Comparison of ENCODE assay signal across 8 cellular contexts in genomic region chr10:95656291-95657164, GRCh38. TPM values are rescaled to one million over a fixed set of nuclear protein-coding genes. Genes with fewer than 3 reads are reported as not detected.
A peak's percentile ranks its signal among the peaks of the same experiment; 100 is the strongest.
DNase-seq lines count a peak whose midpoint lies in the region; ATAC-seq, FAIRE-seq and TF ChIP-seq lines count a peak whose summit lies in the region.

Gene ALDH18A1 (minus strand): TSS chr10:95656711. CDS start chr10:95653377, 3,334 bp downstream.

- no peaks in the 10 kb centered on the region for H3K9me1 ChIP-seq in keratinocyte (ENCODE audit: control insufficient read depth, extremely low read depth, insufficient read depth, low read length)

- dilution Hi-C loops in keratinocyte (cut with MboI; ENCODE audit: extremely low pct_ligation_motif_present, low sequenced_read_pairs) = no loop called here

- peak; percentile 67 for FAIRE-seq in keratinocyte (lab: Jason Lieb, UNC)

- H4K20me1 ChIP-seq in keratinocyte (ENCODE audit: control insufficient read depth, extremely low read depth, insufficient read depth, low read length) = no peaks in the 10 kb centered on the region

- peak within 1 kb of the TSS; percentile 98 for H3K4me2 ChIP-seq in keratinocyte (ENCODE audit: control insufficient read depth, extremely low read depth, insufficient read depth, low read depth, low read length)

- H3K4me1 ChIP-seq in keratinocyte (ENCODE audit: control insufficient read depth, extremely low read depth, insufficient read depth, low read length) = peaks cover 14% of the 10 kb centered on the region

- H3K9ac ChIP-seq in keratinocyte (ENCODE audit: control insufficient read depth, extremely low read depth, insufficient read depth, low read length) = peak within 1 kb of the TSS; percentile 73

- peaks cover under 1% of the 10 kb centered on the region for H3K9me3 ChIP-seq in keratinocyte (ENCODE audit: control insufficient read depth, low read depth, low read length)

- H3K36me3 ChIP-seq in keratinocyte (ENCODE audit: control insufficient read depth in 2 of 2, extremely low read depth in 1 of 2, insufficient read depth in 2 of 2, low read length in 2 of 2) = peaks cover 1 to 12% of the 10 kb centered on the region in 2 experiments

- TF ChIP-seq CTCF in AG09319 (IDR thresholded peaks at IDR 0.05; ENCODE audit: low read depth, low read length) (no peak), keratinocyte (optimal IDR thresholded peaks at IDR 0.05 in 1 of 3, IDR thresholded peaks at IDR 0.05 in 1 of 3, conservative IDR thresholded peaks at IDR 0.05 in 1 of 3; ENCODE audit: extremely low read depth in 1 of 3, insufficient read depth in 2 of 3, low read length in 3 of 3) (no peak)

- peak within 1 kb of the TSS; percentile 66 for H3K27ac ChIP-seq in keratinocyte (ENCODE audit: control insufficient read depth, insufficient read depth, low read length)

- H3K4me3 ChIP-seq in keratinocyte (ENCODE audit: control insufficient read depth in 2 of 3, extremely low read depth in 1 of 3, insufficient read depth in 2 of 3, low read depth in 1 of 3, low read length in 3 of 3) = peak within 1 kb of the TSS; percentile 62 to 94 (median 89)

- ATAC-seq in GM18907 (IDR thresholded peaks at IDR 0.05; ENCODE audit: unreplicated experiment) (peak; percentile 94), HG03139 (IDR thresholded peaks at IDR 0.05; ENCODE audit: unreplicated experiment) (peak; percentile 85)
- peak; percentile 86 to 90 for ATAC-seq in activated CD4-positive, CD25-positive, alpha-beta regulatory T cell treated with anti-CD3 and anti-CD28 coated beads, Interleukin-2, amount 50 U/mL, for 24 hours

- DNase-seq in AG09319 (ENCODE audit: extremely low read depth, low read depth) (peak; percentile 73), NCI-H460 (ENCODE audit: extremely low read depth, low read depth) (peak; percentile 86), cerebellar cortex (ENCODE audit: low spot score) (peak; percentile 91), keratinocyte (ENCODE audit: low read depth, low spot score) (peak; percentile 40)
- peak; percentile 85 to 91 for DNase-seq in stimulated activated CD4-positive, alpha-beta T cell treated with anti-CD3 and anti-CD28 coated beads, Interleukin-15, amount 100 ng/mL, for 1 hour (ENCODE audit: low read depth in 1 of 2, low spot score in 1 of 2)

- no peaks in the 10 kb centered on the region for H3K27me3 ChIP-seq in keratinocyte (ENCODE audit: control insufficient read depth, extremely low read depth, insufficient read depth, low read length)

- H2AFZ ChIP-seq in keratinocyte (ENCODE audit: control insufficient read depth, low read length) = peak within 1 kb of the TSS; percentile 90

- H3K79me2 ChIP-seq in keratinocyte (ENCODE audit: control insufficient read depth, insufficient read depth, low read length) = peaks cover 30% of the 10 kb centered on the region

RNA-seq across cellular contexts. Expression of gene ALDH18A1, which starts in this region (rescaled TPM):
- total RNA-seq in NCI-H460 (2014; rRNA removed; shearing (Covaris generic)) = 95.8 and 102 TPM in 2 replicates
- polyA plus RNA-seq in NCI-H460 (2014; cell fraction: nucleus; rRNA removed) = 146 and 156 TPM in 2 replicates
- polyA plus RNA-seq in keratinocyte = 51.0 to 67.3 TPM (median 53.4 TPM) in 3 replicates
- 37.9 TPM for polyA plus RNA-seq in keratinocyte (2011; ENCODE audit: low read depth)
- polyA plus RNA-seq in keratinocyte (2011; cell fraction: cytosol; rRNA removed) = 25.5 and 43.8 TPM in 2 replicates
- 97.8 and 119 TPM in 2 replicates for polyA plus RNA-seq in keratinocyte (2011; cell fraction: nucleus; rRNA removed)
- polyA plus RNA-seq in keratinocyte (2012; ENCODE audit: low replicate concordance) = 22.9 and 49.5 TPM in 2 replicates
- polyA minus RNA-seq in keratinocyte = 88.7 to 94.6 TPM (median 90.3 TPM) in 3 replicates
- polyA minus RNA-seq in keratinocyte (2011; cell fraction: cytosol; rRNA and poly(A)+ RNA removed) = 40.1 TPM
- 69.5 and 92.0 TPM in 2 replicates for polyA minus RNA-seq in keratinocyte (2011; cell fraction: nucleus; rRNA and poly(A)+ RNA removed)

Comparison
In these comparisons a context has a peak if more than half of its experiments do, and no peak if none do; other contexts are left out.
1. Peak in every context shown above with its lines: DNase-seq, ATAC-seq, H3K4me3 ChIP-seq and H3K27ac ChIP-seq.
2. DNase-seq: peak in every context shown above with its lines; median percentile 91 in cerebellar cortex; 88 in stimulated activated CD4-positive, alpha-beta T cell treated with anti-CD3 and anti-CD28 coated beads, Interleukin-15, amount 100 ng/mL, for 1 hour; 86 in NCI-H460; 73 in AG09319; 40 in keratinocyte.